12 cellular contexts compared by ENCODE assay signal in the genomic region with DNA sequence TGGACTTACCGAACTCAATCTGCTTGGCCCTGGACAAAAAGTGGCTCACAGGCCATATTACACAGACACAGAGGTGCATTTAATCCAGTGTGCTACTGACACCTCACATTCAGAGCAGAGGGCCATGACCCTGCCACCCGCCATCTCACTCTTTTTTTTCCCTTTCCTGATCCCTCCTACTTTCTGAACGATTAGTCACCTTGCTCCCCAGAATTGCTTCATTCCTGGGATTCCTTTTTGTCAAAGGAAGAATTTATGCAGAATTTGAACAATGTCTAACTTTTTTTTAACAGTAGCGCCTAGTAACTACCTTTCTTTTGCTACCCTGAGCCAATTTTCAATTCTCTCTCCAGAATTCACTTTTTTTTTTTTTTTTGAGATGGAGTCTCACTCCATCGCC. TPM values are rescaled to one million over a fixed set of nuclear protein-coding genes. Genes with fewer than 3 reads are reported as not detected.
DNase-seq lines count a peak whose midpoint lies in the region; ATAC-seq, FAIRE-seq and TF ChIP-seq lines count a peak whose summit lies in the region.
"Had no signal": no experiment of that assay in that cellular context is flagged by ENCODE, and none has a peak within 500 bp of the region (broad histone marks: within the 10 kb centered on the region; RNA-seq: fewer than 3 reads in every experiment).

No MANE protein-coding gene starts in this region.

- H3K4me3 ChIP-seq in HAP-1, result no peak overlapping the region
- H3K4me3 ChIP-seq in fibroblast of the aortic adventitia (ENCODE audit: low read depth, low read length), result no peak overlapping the region
- H3K4me3 ChIP-seq: gastrocnemius medialis had no signal

- ATAC-seq in HG03025 (IDR thresholded peaks at IDR 0.05; ENCODE audit: low FRiP score, unreplicated experiment) (no peak), GM18858 (IDR thresholded peaks at IDR 0.05; ENCODE audit: unreplicated experiment) (no peak)
- ATAC-seq: gastrocnemius medialis had no signal

- H3K9me3 Mint-ChIP-seq in progenitor cell of endocrine pancreas (ENCODE audit: low read depth), result no peaks in the 10 kb centered on the region
- H3K9me3 Mint-ChIP-seq: stimulated activated naive CD8-positive, alpha-beta T cell treated with anti-CD3 and anti-CD28 coated beads, Interleukin-15, Interleukin-2, amounts not matched to agents 100 ng/mL and 50 ng/mL, for 24 hours had no signal

- peaks cover 4% of the 10 kb centered on the region for H3K36me3 Mint-ChIP-seq in progenitor cell of endocrine pancreas (ENCODE audit: insufficient read depth)

- no peaks in the 10 kb centered on the region for H3K36me3 ChIP-seq in HAP-1 (replicated peaks)
- H3K36me3 ChIP-seq: gastrocnemius medialis had no signal

- no peaks in the 10 kb centered on the region for H3K9me3 ChIP-seq in HAP-1
- H3K9me3 ChIP-seq: gastrocnemius medialis had no signal

- no peaks in the 10 kb centered on the region for H3K27me3 Mint-ChIP-seq in progenitor cell of endocrine pancreas

- TF ChIP-seq CTCF in fibroblast of the aortic adventitia (IDR thresholded peaks at IDR 0.05; ENCODE audit: insufficient read depth, low read length) (no peak), progenitor cell of endocrine pancreas (IDR thresholded peaks at IDR 0.05; ENCODE audit: unreplicated experiment) (no peak)

- H3K4me1 Mint-ChIP-seq in progenitor cell of endocrine pancreas (ENCODE audit: low read depth), result peaks cover 54% of the 10 kb centered on the region

- DNase-seq in HAP-1 (ENCODE audit: low spot score in 2 of 2) (peak; percentile 27 to 52), RCC 7860 (ENCODE audit: low spot score) (peak; percentile 37), fibroblast of the aortic adventitia (ENCODE audit: low read depth) (peak; percentile 7), progenitor cell of endocrine pancreas (ENCODE audit: low spot score, unreplicated experiment) (no peak), NCI-H1694 (lab: John Stamatoyannopoulos, UW) (no peak), hypothalamus (lab: John Stamatoyannopoulos, UW) (no peak)
- DNase-seq: activated T-cell treated with anti-CD3 and anti-CD28 coated beads, Interleukin-2, amount 50 U/mL, for 48 hours; gastrocnemius medialis; NCI-H1105 had no signal

- no peaks in the 10 kb centered on the region for H3K27me3 ChIP-seq in HAP-1 (ENCODE audit: low read depth)

- in situ Hi-C loops in HAP-1 (cut with MboI; ENCODE audit: low sequenced_read_pairs), result no loop called here

- H3K4me1 ChIP-seq in HAP-1, result peaks cover 35% of the 10 kb centered on the region
- H3K4me1 ChIP-seq: gastrocnemius medialis had no signal

- FAIRE-seq in RCC 7860 (lab: Jason Lieb, UNC), result no peak

- H3K4me3 Mint-ChIP-seq in progenitor cell of endocrine pancreas (ENCODE audit: low read depth), result peak overlapping the region; percentile 58
- H3K4me3 Mint-ChIP-seq: stimulated activated naive CD8-positive, alpha-beta T cell treated with anti-CD3 and anti-CD28 coated beads, Interleukin-15, Interleukin-2, amounts not matched to agents 100 ng/mL and 50 ng/mL, for 24 hours had no signal

- peak overlapping the region; percentile 93 for H3K27ac Mint-ChIP-seq in progenitor cell of endocrine pancreas
- H3K27ac Mint-ChIP-seq: stimulated activated naive CD8-positive, alpha-beta T cell treated with anti-CD3 and anti-CD28 coated beads, Interleukin-15, Interleukin-2, amounts not matched to agents 100 ng/mL and 50 ng/mL, for 24 hours had no signal

RNA-seq across cellular contexts. Expression of a gene that starts 4.6 kb away (rescaled TPM):
- total RNA-seq in fibroblast of the aortic adventitia (ENCODE audit: low replicate concordance) (0.45 and 16.1 TPM in 2 replicates), progenitor cell of endocrine pancreas (102 and 103 TPM in 2 replicates)

Comparison
In these comparisons a context has a peak if more than half of its experiments do, and no peak if none do; other contexts are left out.
1. DNase-seq: peak in HAP-1 (2 of 2), RCC 7860 (single experiment) and fibroblast of the aortic adventitia (single experiment); none in progenitor cell of endocrine pancreas (single experiment), NCI-H1694 (single experiment) and hypothalamus (0 of 51).